ENCODE assay signal across 1 cellular context in genomic region chr5:74074111-74074510, GRCh38.
TF ChIP-seq lines count a peak whose summit lies in the region.

No MANE protein-coding gene starts in this region.

TF ChIP-seq in GM23338, 12 proteins besides CTCF, POLR2A, EP300 and RAD21:
- TF ChIP-seq REST (IDR thresholded peaks at IDR 0.05; ENCODE audit: unreplicated experiment) (no peak), NANOG (IDR thresholded peaks at IDR 0.05; ENCODE audit: borderline replicate concordance) (no peak), ZNF114 (CRISPR knock-in tag; IDR thresholded peaks at IDR 0.05) (no peak), STAT1 (IDR thresholded peaks at IDR 0.05; ENCODE audit: unreplicated experiment) (no peak), POLR2AphosphoS5 (IDR thresholded peaks at IDR 0.05; ENCODE audit: low read depth) (no peak), JUNB (IDR thresholded peaks at IDR 0.05; ENCODE audit: unreplicated experiment) (no peak), ETS1 (IDR thresholded peaks at IDR 0.05) (no peak), CREB1 (CRISPR knock-in tag; IDR thresholded peaks at IDR 0.05; ENCODE audit: low read depth) (no peak), ZNF331 (CRISPR knock-in tag; IDR thresholded peaks at IDR 0.05; ENCODE audit: low read depth) (no peak), EZH2 (IDR thresholded peaks at IDR 0.05; ENCODE audit: low read depth, unreplicated experiment) (no peak), ZNF462 (CRISPR knock-in tag; IDR thresholded peaks at IDR 0.05) (no peak), EZH2phosphoT487 (IDR thresholded peaks at IDR 0.05; ENCODE audit: unreplicated experiment) (no peak)
